Comparison of ENCODE assay signal across 20 cellular contexts in the genomic region with DNA sequence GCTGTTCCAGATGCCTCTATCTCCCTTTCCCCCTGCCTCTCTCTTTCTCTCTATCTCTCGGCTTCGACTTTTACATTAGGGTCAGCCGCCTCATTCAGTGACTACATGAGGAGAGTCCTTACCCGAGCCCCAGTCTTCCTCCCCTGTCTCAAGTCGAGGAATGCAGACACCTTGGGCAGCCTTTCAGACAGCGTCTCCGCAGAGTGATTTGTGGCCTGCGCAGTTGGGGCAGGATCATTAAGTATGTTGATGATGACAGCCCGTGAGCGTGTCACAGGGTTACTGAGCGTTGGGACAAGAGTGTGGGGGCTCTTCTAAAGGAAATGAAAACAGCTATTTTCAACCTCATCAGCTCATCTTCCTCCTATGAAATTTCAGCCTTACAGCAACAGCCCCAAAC.
DNase-seq lines count a peak whose midpoint lies in the region; ATAC-seq, FAIRE-seq and TF ChIP-seq lines count a peak whose summit lies in the region.
"Had no signal": no experiment of that assay in that cellular context is flagged by ENCODE, and none has a peak within 500 bp of the region (broad histone marks: within the 10 kb centered on the region; RNA-seq: fewer than 3 reads in every experiment).

No MANE protein-coding gene starts in this region.

- no peaks in the 10 kb centered on the region for H3K79me2 ChIP-seq in astrocyte (ENCODE audit: insufficient read depth, low read length)

- H3K4me1 Mint-ChIP-seq in CD4-positive, CD25-positive, alpha-beta regulatory T cell, result peaks cover 4 to 66% (median 25%) of the 10 kb centered on the region in 4 donors
- H3K4me1 Mint-ChIP-seq in astrocyte (ENCODE audit: low read depth, unreplicated experiment) (peaks cover 22% of the 10 kb centered on the region), nephron (peaks cover 20% of the 10 kb centered on the region)

- H3K4me3 ChIP-seq in CD4-positive, CD25-positive, alpha-beta regulatory T cell (ENCODE audit: low read depth, low read length), result no peak overlapping the region
- H3K4me3 ChIP-seq in astrocyte (ENCODE audit: insufficient read depth, low read depth, low read length), result no peak overlapping the region

- no peaks in the 10 kb centered on the region for H3K9me3 ChIP-seq in CD4-positive, CD25-positive, alpha-beta regulatory T cell (ENCODE audit: control insufficient read depth in 2 of 2, low read length in 2 of 2)
- peaks cover 6% of the 10 kb centered on the region for H3K9me3 ChIP-seq in KOPT-K1 (ENCODE audit: insufficient read depth, low read length, poor library complexity, severe bottlenecking)
- no peaks in the 10 kb centered on the region for H3K9me3 ChIP-seq in astrocyte (ENCODE audit: insufficient read depth, low read depth, low read length)

- peaks cover 10% of the 10 kb centered on the region for H3K4me1 ChIP-seq in CD4-positive, CD25-positive, alpha-beta regulatory T cell (ENCODE audit: control insufficient read depth, insufficient read depth, low read length, poor library complexity, severe bottlenecking)
- H3K4me1 ChIP-seq in astrocyte (ENCODE audit: insufficient read depth, low read length), result no peaks in the 10 kb centered on the region

- DNase-seq in CD4-positive, CD25-positive, alpha-beta regulatory T cell, result no peak
- DNase-seq in astrocyte (ENCODE audit: low read depth) (no peak), putamen (ENCODE audit: low spot score) (no peak), SHP77 (lab: John Stamatoyannopoulos, UW) (no peak)
- DNase-seq: ACHN; AML-193; CD4-positive, alpha-beta T cell; DMS79; GOT3; NCI-H1048; NCI-H1436 treated with DMSO at 0.1 percent for 48 hours; NCI-H2107; NCI-H2227 treated with DMSO at 0.1 percent for 48 hours; NCI-H524 treated with DMSO at 0.1 percent for 48 hours had no signal

- H3K27me3 ChIP-seq in CD4-positive, CD25-positive, alpha-beta regulatory T cell (ENCODE audit: control insufficient read depth, insufficient read depth, low read length), result no peaks in the 10 kb centered on the region
- peaks cover 8% of the 10 kb centered on the region for H3K27me3 ChIP-seq in astrocyte (ENCODE audit: insufficient read depth, low read length)

- H3K27me3 Mint-ChIP-seq in CD4-positive, CD25-positive, alpha-beta regulatory T cell, result no peaks in the 10 kb centered on the region
- H3K27me3 Mint-ChIP-seq in astrocyte (ENCODE audit: low read depth, unreplicated experiment) (peaks cover 22% of the 10 kb centered on the region), nephron (ENCODE audit: low read depth) (peaks cover 39% of the 10 kb centered on the region)
- H3K27me3 Mint-ChIP-seq: CD4-positive, alpha-beta T cell had no signal

- no peak overlapping the region for H3K4me3 Mint-ChIP-seq in CD4-positive, CD25-positive, alpha-beta regulatory T cell
- H3K4me3 Mint-ChIP-seq in astrocyte (ENCODE audit: unreplicated experiment) (no peak overlapping the region), nephron (no peak overlapping the region)
- H3K4me3 Mint-ChIP-seq: CD4-positive, alpha-beta T cell had no signal

- peaks cover 6% of the 10 kb centered on the region for H3K36me3 Mint-ChIP-seq in CD4-positive, CD25-positive, alpha-beta regulatory T cell
- H3K36me3 Mint-ChIP-seq in astrocyte (ENCODE audit: low read depth, unreplicated experiment), result no peaks in the 10 kb centered on the region
- no peaks in the 10 kb centered on the region for H3K36me3 Mint-ChIP-seq in nephron (ENCODE audit: low read depth)

- TF ChIP-seq CTCF in astrocyte (IDR thresholded peaks at IDR 0.05; ENCODE audit: insufficient read depth, low read depth, low read length), result no peak
- no peak for TF ChIP-seq CTCF in nephron (IDR thresholded peaks at IDR 0.05; ENCODE audit: unreplicated experiment in 3 of 3)

- H3K4me2 ChIP-seq in astrocyte (ENCODE audit: low read length), result no peak overlapping the region

- H3K27ac Mint-ChIP-seq in CD4-positive, CD25-positive, alpha-beta regulatory T cell, result peak overlapping the region; percentile 46 to 77 (median 71)
- peak overlapping the region; percentile 47 for H3K27ac Mint-ChIP-seq in astrocyte (ENCODE audit: unreplicated experiment)
- H3K27ac Mint-ChIP-seq in nephron, result peak overlapping the region; percentile 48 to 90 (median 69)
- H3K27ac Mint-ChIP-seq: CD4-positive, alpha-beta T cell had no signal

- H3K9me3 Mint-ChIP-seq in CD4-positive, CD25-positive, alpha-beta regulatory T cell, result no peaks in the 10 kb centered on the region
- peaks cover 9% of the 10 kb centered on the region for H3K9me3 Mint-ChIP-seq in astrocyte (ENCODE audit: unreplicated experiment)
- peaks cover 6% of the 10 kb centered on the region for H3K9me3 Mint-ChIP-seq in nephron

- no peaks in the 10 kb centered on the region for H3K36me3 ChIP-seq in CD4-positive, CD25-positive, alpha-beta regulatory T cell (ENCODE audit: control insufficient read depth, insufficient read depth, low read length)
- H3K36me3 ChIP-seq in KOPT-K1 (ENCODE audit: insufficient read depth, low read length) (no peaks in the 10 kb centered on the region), astrocyte (ENCODE audit: insufficient read depth, low read length) (no peaks in the 10 kb centered on the region)

- ATAC-seq in CD4-positive, CD25-positive, alpha-beta regulatory T cell (ENCODE audit: low read depth in 2 of 2), result no peak
- ATAC-seq in GM18907 (IDR thresholded peaks at IDR 0.05; ENCODE audit: unreplicated experiment), result no peak
- no peak for ATAC-seq in GM21367 (IDR thresholded peaks at IDR 0.05; ENCODE audit: unreplicated experiment)

- no peak overlapping the region for H2AFZ ChIP-seq in astrocyte (ENCODE audit: low read depth, low read length)

- H3K9ac ChIP-seq in astrocyte (ENCODE audit: low read length), result no peak overlapping the region

- no peak for FAIRE-seq in astrocyte (lab: Jason Lieb, UNC)
- FAIRE-seq: G401.6 had no signal

- H3K27ac ChIP-seq in CD4-positive, CD25-positive, alpha-beta regulatory T cell (ENCODE audit: insufficient read depth, low read length, poor library complexity, severe bottlenecking), result no peak overlapping the region
- H3K27ac ChIP-seq in KOPT-K1 (ENCODE audit: low read depth, low read length, poor library complexity, severe bottlenecking) (peak overlapping the region; percentile 99), astrocyte (ENCODE audit: low read depth, low read length) (no peak overlapping the region)
- H3K27ac ChIP-seq: RWPE1 had no signal

- H4K20me1 ChIP-seq in astrocyte (ENCODE audit: insufficient read depth, low read length), result no peaks in the 10 kb centered on the region
